Comparison of ENCODE assay signal across 8 cellular contexts in genomic region chr19:795691-796581, GRCh38. TPM values are rescaled to one million over a fixed set of nuclear protein-coding genes. Genes with fewer than 3 reads are reported as not detected.
DNase-seq lines count a peak whose midpoint lies in the region; ATAC-seq and TF ChIP-seq lines count a peak whose summit lies in the region.

No MANE protein-coding gene starts in this region.

- ATAC-seq in left ventricle myocardium superior (no peak), HG03432 (IDR thresholded peaks at IDR 0.05; ENCODE audit: unreplicated experiment) (no peak)

- no peaks in the 10 kb centered on the region for H3K9me3 ChIP-seq in cardiac muscle cell (ENCODE audit: low read depth)
- H3K9me3 ChIP-seq in mammary epithelial cell (replicated peaks; ENCODE audit: insufficient read depth, low read length): no peaks in the 10 kb centered on the region
- no peaks in the 10 kb centered on the region for H3K9me3 ChIP-seq in mononuclear cell (ENCODE audit: low read depth, low read length)

- H3K9ac ChIP-seq in mammary epithelial cell (ENCODE audit: insufficient read depth, low read length): no peak overlapping the region

- no peak for DNase-seq in cardiac muscle cell (ENCODE audit: low read depth in 1 of 2, low spot score in 1 of 2)
- no peak for DNase-seq in left ventricle myocardium superior
- no peak for DNase-seq in mammary epithelial cell
- DNase-seq in MV-4-11 (lab: John Stamatoyannopoulos, UW): no peak
- no peak for DNase-seq in NK-92 treated with Interleukin-12 subunit alpha and Interleukin-12 subunit beta, amount 100 ng/mL, for 24 hours (lab: John Stamatoyannopoulos, UW)

- H3K79me2 ChIP-seq in mammary epithelial cell (ENCODE audit: insufficient read depth, low read length): peaks cover 37% of the 10 kb centered on the region

- CTCF ChIA-PET in mammary epithelial cell (lab: Charles Lee; ENCODE audit: low non-redundant PET): no interaction called here

- H3K4me1 ChIP-seq in cardiac muscle cell (ENCODE audit: low read depth): peaks cover 18% of the 10 kb centered on the region
- peaks cover 16% of the 10 kb centered on the region for H3K4me1 ChIP-seq in mammary epithelial cell (ENCODE audit: insufficient read depth, low read length)
- peaks cover 37% of the 10 kb centered on the region for H3K4me1 ChIP-seq in mononuclear cell (ENCODE audit: insufficient read depth, low read length)
- H3K4me1 ChIP-seq in urinary bladder (ENCODE audit: insufficient read depth): no peaks in the 10 kb centered on the region

- H3K27me3 ChIP-seq in cardiac muscle cell (no peaks in the 10 kb centered on the region), mammary epithelial cell (ENCODE audit: insufficient read depth, low read length) (no peaks in the 10 kb centered on the region), mononuclear cell (ENCODE audit: insufficient read depth, low read length) (no peaks in the 10 kb centered on the region)

- in situ Hi-C loops in mammary epithelial cell (cut with MboI; ENCODE audit: low sequenced_read_pairs in 2 of 2): no loop called here

- H3K36me3 ChIP-seq in cardiac muscle cell (no peaks in the 10 kb centered on the region), mammary epithelial cell (ENCODE audit: insufficient read depth, low read length) (peaks cover 3% of the 10 kb centered on the region), urinary bladder (ENCODE audit: insufficient read depth) (no peaks in the 10 kb centered on the region)

- peak overlapping the region; percentile 77 for H3K4me2 ChIP-seq in mammary epithelial cell (ENCODE audit: insufficient read depth, low read depth, low read length)

- WGBS in mammary epithelial cell (ENCODE audit: low coverage, missing lambda C conversion rate): 76% methylated on average over 24 of the region's 39 CpGs
- 72% methylated on average over 39 of the region's 39 CpGs for WGBS in urinary bladder

- dilution Hi-C loops in mammary epithelial cell (cut with HindIII; ENCODE audit: low sequenced_read_pairs): no loop called here

- H3K4me3 ChIP-seq in cardiac muscle cell (peak overlapping the region; percentile 48), mammary epithelial cell (replicated peaks in 1 of 3; ENCODE audit: insufficient read depth in 1 of 3, low read depth in 2 of 3, low read length in 3 of 3) (peak overlapping the region in 2 of 3 experiments; percentile 49 to 82), mononuclear cell (ENCODE audit: low read length) (peak overlapping the region; percentile 61), urinary bladder (ENCODE audit: low read depth, low read length) (peak overlapping the region; percentile 50)

- intact Hi-C loops in left ventricle myocardium superior (cut with micrococcal nuclease): no loop called here
- intact Hi-C loops in mammary epithelial cell (cut with micrococcal nuclease): no loop called here

- peaks cover 15% of the 10 kb centered on the region for H4K20me1 ChIP-seq in mammary epithelial cell (ENCODE audit: insufficient read depth, low read length)

- BruUV-seq in mammary epithelial cell (replicated peaks; lab: Mats Ljungman, UMichigan): no TSS peak

- peak overlapping the region; percentile 64 for H3K27ac ChIP-seq in cardiac muscle cell
- no peak overlapping the region for H3K27ac ChIP-seq in mammary epithelial cell (ENCODE audit: insufficient read depth, low read depth, low read length)
- H3K27ac ChIP-seq in urinary bladder (ENCODE audit: low read depth): peak overlapping the region; percentile 67

- peak overlapping the region; percentile 85 for H2AFZ ChIP-seq in mammary epithelial cell (ENCODE audit: low read depth, low read length)

- TF ChIP-seq CTCF in cardiac muscle cell (IDR thresholded peaks at IDR 0.05; ENCODE audit: low read depth, low read length) (no peak), mammary epithelial cell (conservative IDR thresholded peaks at IDR 0.05 in 1 of 2, IDR thresholded peaks at IDR 0.05 in 1 of 2; ENCODE audit: extremely low read depth in 1 of 2, insufficient read depth in 1 of 2, low read depth in 1 of 2, low read length in 2 of 2) (no peak)

RNA-seq across cellular contexts. Expression of gene PTBP1, which starts 1.3 kb away (rescaled TPM):
- total RNA-seq in cardiac muscle cell (92.0 and 92.7 TPM in 2 replicates), left ventricle myocardium superior (58.1 TPM), mammary epithelial cell (100 to 1,000 TPM in 1 of 2 donors, 10 to 100 TPM in 1; 88.9 to 383 TPM), mononuclear cell (109 TPM), urinary bladder (104 TPM)
- polyA plus RNA-seq in cardiac muscle cell (110 and 111 TPM in 2 replicates), mammary epithelial cell (214 TPM), urinary bladder (108 TPM)
- polyA minus RNA-seq in mammary epithelial cell: 178 TPM

RNA-seq across cellular contexts. Expression of gene PLPPR3, which starts 25.8 kb away (rescaled TPM):
- total RNA-seq in cardiac muscle cell (70.8 and 88.2 TPM in 2 replicates), left ventricle myocardium superior (not detected), mammary epithelial cell (under 1 TPM in 1 of 2 donors, not detected in 1; under 0.01 TPM), mononuclear cell (not detected), urinary bladder (2.1 TPM)
- polyA plus RNA-seq in cardiac muscle cell (65.7 and 92.9 TPM in 2 replicates), mammary epithelial cell (not detected), urinary bladder (0.03 TPM)
- polyA minus RNA-seq in mammary epithelial cell: not detected

RNA-seq across cellular contexts. Expression of gene AZU1, which starts 31.7 kb away (rescaled TPM):
- total RNA-seq in cardiac muscle cell (1.4 and 5.7 TPM in 2 replicates), left ventricle myocardium superior (not detected), mammary epithelial cell (not detected), mononuclear cell (0.31 TPM), urinary bladder (not detected)
- polyA plus RNA-seq in cardiac muscle cell (1.5 and 5.6 TPM in 2 replicates), mammary epithelial cell (not detected), urinary bladder (0.15 TPM)
- polyA minus RNA-seq in mammary epithelial cell: not detected

RNA-seq across cellular contexts. Expression of gene PRTN3, which starts 44.9 kb away (rescaled TPM):
- total RNA-seq in cardiac muscle cell (0.60 TPM in 1 of 2 replicates, not detected in the other), left ventricle myocardium superior (not detected), mammary epithelial cell (not detected), mononuclear cell (0.31 TPM), urinary bladder (0.26 TPM)
- polyA plus RNA-seq in cardiac muscle cell (0.44 and 0.57 TPM in 2 replicates), mammary epithelial cell (not detected), urinary bladder (0.08 TPM)
- polyA minus RNA-seq in mammary epithelial cell: not detected

RNA-seq across cellular contexts. Expression of gene MISP, which starts 45.0 kb away (rescaled TPM):
- total RNA-seq in cardiac muscle cell (0.18 and 1.2 TPM in 2 replicates), left ventricle myocardium superior (not detected), mammary epithelial cell (10 to 100 TPM; 15.3 to 21.0 TPM), mononuclear cell (not detected), urinary bladder (1.4 TPM)
- polyA plus RNA-seq in cardiac muscle cell (not detected in 2 replicates), mammary epithelial cell (13.8 TPM), urinary bladder (0.91 TPM)
- polyA minus RNA-seq in mammary epithelial cell: 8.1 TPM

Comparison
In these comparisons a context has a peak if more than half of its experiments do, and no peak if none do; other contexts are left out.
1. RNA of gene PLPPR3, which starts 25.8 kb away (total RNA-seq): 70.8 to 88.2 TPM in cardiac muscle cell; 2.1 TPM in urinary bladder (single experiment), not detected in left ventricle myocardium superior (single experiment), under 0.01 TPM in mammary epithelial cell and not detected in mononuclear cell (single experiment); every median in the first group is over 10 times any median in the second.
2. Peak in every context shown above with its lines, with median percentiles within 50 percentile points of each other: H3K4me3 ChIP-seq.